ENCODE assay signal across 8 cellular contexts in the genomic region with DNA sequence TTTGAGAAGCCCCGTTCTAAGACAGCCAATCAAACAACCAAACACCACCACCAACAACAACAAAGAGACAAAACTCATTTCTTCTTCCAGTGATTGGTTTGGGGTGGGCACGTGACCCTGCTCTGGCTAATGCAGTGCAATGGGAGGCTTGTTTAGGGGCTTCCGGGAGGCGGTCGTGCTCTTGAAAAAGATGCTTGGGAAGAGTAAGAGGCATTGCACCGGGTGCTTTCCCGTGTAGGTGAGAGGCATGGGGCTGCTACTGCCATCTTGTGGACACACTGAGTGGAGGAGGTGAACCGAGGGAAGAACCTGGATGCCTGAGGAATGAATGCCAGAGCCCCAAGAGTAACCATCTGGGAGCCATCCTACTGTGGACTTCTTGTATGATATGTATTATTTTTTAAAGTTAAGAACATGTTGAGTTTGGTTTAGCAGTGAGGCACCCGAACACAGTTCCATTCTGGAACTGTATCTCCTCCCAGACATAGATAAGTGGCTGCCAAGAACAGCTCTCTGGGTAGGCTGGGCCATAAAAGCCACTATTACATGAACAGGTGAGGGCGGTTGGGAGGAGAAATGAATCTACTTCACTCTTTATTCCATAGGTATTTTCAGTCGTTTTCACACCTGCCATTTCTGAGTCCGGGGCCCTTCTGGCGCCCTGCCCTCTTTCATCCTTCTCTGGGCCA. TPM values are rescaled to one million over a fixed set of nuclear protein-coding genes. Genes with fewer than 3 reads are reported as not detected.
DNase-seq lines count a peak whose midpoint lies in the region; ATAC-seq and TF ChIP-seq lines count a peak whose summit lies in the region.

No MANE protein-coding gene starts in this region.

- CTCF ChIA-PET in Caco-2 (lab: Charles Lee), result interaction anchor here (1.0 to 1.5 kb wide), 2 partner anchors 228 to 252 kb away, joined by 5 to 7 read pairs; no protein-coding TSS in a partner anchor

- intact Hi-C loops in Caco-2 (cut with micrococcal nuclease; ENCODE audit: unreplicated experiment) (loop anchor here (1.0 kb wide), 3 partner anchors 228 to 252 kb away; partner anchors contain the start of genes APLF and FBXO48), left cardiac atrium (cut with DNase I) (loop anchor here in 1 of 2 donors (10.0 kb wide), 1 partner anchor 251 kb away; the partner anchor contains the start of genes APLF and FBXO48)

- H3K9me3 ChIP-seq in Caco-2, result no peaks in the 10 kb centered on the region

- no peaks in the 10 kb centered on the region for H3K36me3 Mint-ChIP-seq in Caco-2 (ENCODE audit: insufficient read depth, unreplicated experiment)
- peaks cover 3% of the 10 kb centered on the region for H3K36me3 Mint-ChIP-seq in activated naive CD8-positive, alpha-beta T cell

- DNase-seq in Caco-2 (peak; percentile 75 to 78), NCI-H82 treated with DMSO at 0.1 percent for 48 hours (lab: John Stamatoyannopoulos, UW; ENCODE audit: unreplicated experiment) (peak; percentile 57), left cardiac atrium (peak; percentile 43), smooth muscle cell of the brain vasculature (ENCODE audit: low read depth, low spot score) (peak; percentile 15), medulla oblongata (ENCODE audit: extremely low spot score) (no peak)

- POLR2A ChIA-PET in Caco-2 (lab: Charles Lee), result no interaction called here

- peaks cover 17% of the 10 kb centered on the region for H3K27me3 Mint-ChIP-seq in Caco-2 (ENCODE audit: insufficient read depth, unreplicated experiment)
- no peaks in the 10 kb centered on the region for H3K27me3 Mint-ChIP-seq in activated naive CD8-positive, alpha-beta T cell

- BruUV-seq in Caco-2 (replicated peaks; lab: Mats Ljungman, UMichigan), result no TSS peak

- no peaks in the 10 kb centered on the region for H3K36me3 ChIP-seq in Caco-2 (ENCODE audit: control insufficient read depth, insufficient read depth, low read length)

- peak; percentile 47 for ATAC-seq in GM18907 (IDR thresholded peaks at IDR 0.05; ENCODE audit: unreplicated experiment)
- peak; percentile 32 for ATAC-seq in HG03139 (IDR thresholded peaks at IDR 0.05; ENCODE audit: unreplicated experiment)
- peak; percentile 61 to 64 for ATAC-seq in left cardiac atrium

- H3K4me3 ChIP-seq in Caco-2 (ENCODE audit: low read depth, low read length), result no peak overlapping the region

- H3K4me1 ChIP-seq in Caco-2, result no peaks in the 10 kb centered on the region; the same call in 1 of the 2 replicates

- no peak overlapping the region for H3K4me3 Mint-ChIP-seq in Caco-2 (ENCODE audit: unreplicated experiment)
- peak overlapping the region; percentile 5 for H3K4me3 Mint-ChIP-seq in activated naive CD8-positive, alpha-beta T cell

- no peak overlapping the region for H3K27ac Mint-ChIP-seq in Caco-2 (ENCODE audit: unreplicated experiment)
- H3K27ac Mint-ChIP-seq in activated naive CD8-positive, alpha-beta T cell, result peak overlapping the region; percentile 83

- H3K9me3 Mint-ChIP-seq in Caco-2 (ENCODE audit: unreplicated experiment), result no peaks in the 10 kb centered on the region
- H3K9me3 Mint-ChIP-seq in activated naive CD8-positive, alpha-beta T cell (ENCODE audit: low read depth), result no peaks in the 10 kb centered on the region

- no peaks in the 10 kb centered on the region for H3K4me1 Mint-ChIP-seq in Caco-2 (ENCODE audit: low read depth, unreplicated experiment)
- peaks cover 63% of the 10 kb centered on the region for H3K4me1 Mint-ChIP-seq in activated naive CD8-positive, alpha-beta T cell (ENCODE audit: low read depth)

- TF ChIP-seq CTCF in Caco-2 (IDR thresholded peaks at IDR 0.05; ENCODE audit: insufficient read depth in 1 of 2, low read depth in 1 of 2, low read length in 1 of 2, severe bottlenecking in 1 of 2, unreplicated experiment in 1 of 2), result peak; percentile 72 to 91

- 0 out of 2 replicates have a peak, but pooled peaks cover 2% of the 10 kb centered on the region for H3K27me3 ChIP-seq in Caco-2 (replicated peaks; ENCODE audit: control insufficient read depth, insufficient read depth, low read length)

RNA-seq across cellular contexts. Expression of gene ARHGAP25, which starts 19.1 kb away (rescaled TPM):
- 0.48 and 0.58 TPM in 2 replicates for total RNA-seq in Caco-2 (2022)
- total RNA-seq in left cardiac atrium, result 10 to 100 TPM in 1 of 2 donors, 1 to 10 TPM in 1; 6.8 to 11.0 TPM
